Comparison of ENCODE assay signal across 7 cellular contexts in genomic region chr11:3423138-3423715, GRCh38. TPM values are rescaled to one million over a fixed set of nuclear protein-coding genes. Genes with fewer than 3 reads are reported as not detected.
DNase-seq lines count a peak whose midpoint lies in the region; ATAC-seq and TF ChIP-seq lines count a peak whose summit lies in the region.
"Not testable (repeated sequence)": the region's sequence is repeated elsewhere in the genome, so short reads cannot be mapped to it uniquely, and the experiment has no call there.

No MANE protein-coding gene starts in this region.

- H3K4me2 ChIP-seq in KMS-11: peak overlapping the region; percentile 63

- H3K4me3 Mint-ChIP-seq in activated naive CD8-positive, alpha-beta T cell treated with anti-CD3 and anti-CD28 coated beads, Interleukin-2, amount 50 U/mL, for 24 hours: peak overlapping the region; percentile 87

- H3K27ac Mint-ChIP-seq in activated naive CD8-positive, alpha-beta T cell treated with anti-CD3 and anti-CD28 coated beads, Interleukin-2, amount 50 U/mL, for 24 hours: not testable (repeated sequence)

- not testable (repeated sequence) for H3K4me3 ChIP-seq in KMS-11 (IDR thresholded peaks at IDR 0.05; ENCODE audit: insufficient read depth, low read depth, low read length)
- H3K4me3 ChIP-seq in SJCRH30: peak overlapping the region; percentile 62
- H3K4me3 ChIP-seq in esophagus muscularis mucosa: peak overlapping the region; percentile 65 to 88 (median 80)
- H3K4me3 ChIP-seq in liver (ENCODE audit: low read depth in 1 of 3, low read length in 3 of 3): peak overlapping the region; percentile 41 to 73 (median 56)

- not testable (repeated sequence) for H4K20me1 ChIP-seq in KMS-11 (ENCODE audit: insufficient read depth)

- not testable (repeated sequence) for H3K9ac ChIP-seq in KMS-11; liver (ENCODE audit: low read depth in 1 of 2, low read length in 2 of 2)

- not testable (repeated sequence) for TF ChIP-seq RAD21 in liver (IDR thresholded peaks at IDR 0.05)

- intact Hi-C loops in esophagus muscularis mucosa (cut with DNase I): loop anchor here (10.0 kb wide), 1 partner anchor 48 kb away; the partner anchor contains the start of gene ZNF195

- not testable (repeated sequence) for TF ChIP-seq CTCF in KMS-11 (conservative IDR thresholded peaks at IDR 0.05; ENCODE audit: low read depth, low read length); esophagus muscularis mucosa (IDR thresholded peaks at IDR 0.05); liver (IDR thresholded peaks at IDR 0.05; ENCODE audit: low read depth, low read length, missing input control)

- H3K4me1 ChIP-seq in KMS-11 (ENCODE audit: low read depth, poor library complexity, severe bottlenecking); SJCRH30: not testable (repeated sequence)
- H3K4me1 ChIP-seq in esophagus muscularis mucosa: peaks cover 9 to 18% (median 11%) of the 10 kb centered on the region in 4 donors
- H3K4me1 ChIP-seq in liver (ENCODE audit: control insufficient read depth in 4 of 4, insufficient read depth in 4 of 4, low read length in 3 of 4): peaks cover 0 to 10% (median 3%) of the 10 kb centered on the region in 4 donors

- not testable (repeated sequence) for TF ChIP-seq POLR2A in esophagus muscularis mucosa (IDR thresholded peaks at IDR 0.05; ENCODE audit: low read depth)

- not testable (repeated sequence) for H3K79me2 ChIP-seq in KMS-11 (ENCODE audit: insufficient read depth, low read depth)

- not testable (repeated sequence) for H3K36me3 Mint-ChIP-seq in activated naive CD8-positive, alpha-beta T cell treated with anti-CD3 and anti-CD28 coated beads, Interleukin-2, amount 50 U/mL, for 24 hours (ENCODE audit: low read depth)

- WGBS in esophagus muscularis mucosa: 0% methylated on average over 25 of the region's 45 CpGs
- under 1% methylated on average over 45 of the region's 45 CpGs for WGBS in liver

- H3K9me3 Mint-ChIP-seq in activated naive CD8-positive, alpha-beta T cell treated with anti-CD3 and anti-CD28 coated beads, Interleukin-2, amount 50 U/mL, for 24 hours: not testable (repeated sequence)

- H3K27ac ChIP-seq in KMS-11, SJCRH30: not testable (repeated sequence)
- H3K27ac ChIP-seq in esophagus muscularis mucosa (replicated peaks in 1 of 4) (peak overlapping the region; percentile 83 to 85 (median 84)), liver (ENCODE audit: low read depth in 1 of 2, low read length in 2 of 2) (peak overlapping the region in 1 of 2 donors; percentile 43)

- H3K9me3 ChIP-seq in SJCRH30 (replicated peaks); esophagus muscularis mucosa; liver (ENCODE audit: control insufficient read depth in 4 of 4, low read length in 3 of 4): not testable (repeated sequence)

- not testable (repeated sequence) for H3K36me3 ChIP-seq in KMS-11 (ENCODE audit: insufficient read depth); SJCRH30; esophagus muscularis mucosa; liver (ENCODE audit: control insufficient read depth in 4 of 4, insufficient read depth in 3 of 4, low read depth in 1 of 4, low read length in 3 of 4)

- TF ChIP-seq EP300 in esophagus muscularis mucosa (IDR thresholded peaks at IDR 0.05): not testable (repeated sequence)

- H3K4me1 Mint-ChIP-seq in activated naive CD8-positive, alpha-beta T cell treated with anti-CD3 and anti-CD28 coated beads, Interleukin-2, amount 50 U/mL, for 24 hours: peaks cover 20% of the 10 kb centered on the region

- H3K27me3 ChIP-seq in KMS-11 (ENCODE audit: insufficient read depth, low read depth); SJCRH30; esophagus muscularis mucosa; liver (ENCODE audit: control insufficient read depth in 4 of 4, insufficient read depth in 4 of 4, low read length in 3 of 4): not testable (repeated sequence)

- DNase-seq in Daoy (ENCODE audit: low read depth): peak; percentile 10
- DNase-seq in SJCRH30: peak in 1 of 2 experiments; percentile 30
- not testable (repeated sequence) for DNase-seq in activated naive CD8-positive, alpha-beta T cell treated with anti-CD3 and anti-CD28 coated beads, Interleukin-2, amount 50 U/mL, for 24 hours; esophagus muscularis mucosa (ENCODE audit: extremely low spot score)
- peak; percentile 76 for DNase-seq in retina

- peak overlapping the region; percentile 57; the same call in 1 of the 2 replicates for H2AFZ ChIP-seq in KMS-11 (ENCODE audit: low read depth)

- not testable (repeated sequence) for ATAC-seq in activated naive CD8-positive, alpha-beta T cell treated with anti-CD3 and anti-CD28 coated beads, Interleukin-2, amount 50 U/mL, for 24 hours

- H3K27me3 Mint-ChIP-seq in activated naive CD8-positive, alpha-beta T cell treated with anti-CD3 and anti-CD28 coated beads, Interleukin-2, amount 50 U/mL, for 24 hours: not testable (repeated sequence)

TF ChIP-seq in liver, 16 proteins besides CTCF, POLR2A, EP300 and RAD21:
- TF ChIP-seq SP1 (IDR thresholded peaks at IDR 0.05): peak; percentile 7
TF ChIP-seq in liver: peak in this region for 1; not testable (repeated sequence) for 15.

RNA-seq across cellular contexts. Expression of gene ZNF195, which starts 44.3 kb away (rescaled TPM):
- total RNA-seq in Daoy (2014; rRNA removed; shearing (Covaris generic)): 19.5 and 26.6 TPM in 2 replicates
- total RNA-seq in SJCRH30 (2014; rRNA removed; shearing (Covaris generic)): 35.8 and 44.8 TPM in 2 replicates
- 10 to 100 TPM in 3 of 4 donors, 1 to 10 TPM in 1; 9.4 to 15.7 (median 12.5) TPM for total RNA-seq in esophagus muscularis mucosa
- 10 to 100 TPM in 1 of 2 donors, 1 to 10 TPM in 1; 9.9 to 12.3 TPM for total RNA-seq in liver
- 10 to 100 TPM in 1 of 2 donors, 1 to 10 TPM in 1; 4.3 to 12.4 TPM for polyA plus RNA-seq in liver
